ENCODE assay signal across 17 cellular contexts in genomic region chr3:2983987-2984724, GRCh38.
A peak's percentile ranks its signal among the peaks of the same experiment; 100 is the strongest.
DNase-seq lines count a peak whose midpoint lies in the region; ATAC-seq and TF ChIP-seq lines count a peak whose summit lies in the region.
"Had no signal": no experiment of that assay in that cellular context is flagged by ENCODE, and none has a peak within 500 bp of the region (broad histone marks: within the 10 kb centered on the region; RNA-seq: fewer than 3 reads in every experiment).

No MANE protein-coding gene starts in this region.

- peaks cover 4% of the 10 kb centered on the region for H3K9me3 Mint-ChIP-seq in nephron
- H3K9me3 Mint-ChIP-seq: CD4-positive, alpha-beta T cell; CD8-positive, alpha-beta T cell had no signal

- H3K27ac ChIP-seq in right cardiac atrium (ENCODE audit: low read length): no peak overlapping the region
- no peak overlapping the region for H3K27ac ChIP-seq in heart left ventricle
- H3K27ac ChIP-seq: 22Rv1; A549; BLaER1 treated with 17β-estradiol and CSF1 and Interleukin-3, amounts not matched to agents 10 nM and 100 nM; C4-2B had no signal

- WGBS in right cardiac atrium: 57% methylated on average over 7 of the region's 7 CpGs
- 55 to 67% (median 63%) methylated on average over 7 of the region's 7 CpGs for WGBS in heart left ventricle, 4 donors

- no peak for TF ChIP-seq POLR2A in heart left ventricle (IDR thresholded peaks at IDR 0.05)

- ATAC-seq in right cardiac atrium (peak; percentile 84 to 85), heart left ventricle (no peak), HG02840 (IDR thresholded peaks at IDR 0.05; ENCODE audit: low FRiP score, unreplicated experiment) (no peak)
- ATAC-seq: A549; CD8-positive, alpha-beta T cell had no signal

- H3K4me1 ChIP-seq in right cardiac atrium (ENCODE audit: control insufficient read depth, insufficient read depth, low read length) (no peaks in the 10 kb centered on the region), heart left ventricle (no peaks in the 10 kb centered on the region)
- H3K4me1 ChIP-seq: A549, Caco-2 had no signal

- H3K36me3 Mint-ChIP-seq in nephron (ENCODE audit: low read depth): peaks cover 9% of the 10 kb centered on the region
- H3K36me3 Mint-ChIP-seq: CD8-positive, alpha-beta T cell had no signal

- H3K27ac Mint-ChIP-seq in nephron: peak overlapping the region in 2 of 3 experiments; percentile 60 to 72
- H3K27ac Mint-ChIP-seq: B cell; CD4-positive, alpha-beta T cell; CD8-positive, alpha-beta T cell had no signal

- intact Hi-C loops in right cardiac atrium (cut with DNase I): no loop called here
- intact Hi-C loops in heart left ventricle (cut with DNase I): no loop called here

- H3K4me3 Mint-ChIP-seq in nephron: no peak overlapping the region
- H3K4me3 Mint-ChIP-seq: B cell; CD4-positive, alpha-beta T cell; CD8-positive, alpha-beta T cell had no signal

- TF ChIP-seq CTCF in heart left ventricle (IDR thresholded peaks at IDR 0.05) (no peak), nephron (IDR thresholded peaks at IDR 0.05; ENCODE audit: unreplicated experiment in 3 of 3) (no peak)

- DNase-seq in right cardiac atrium (peak in 1 of 3 donors; percentile 32), heart left ventricle (no peak), NCI-H1048 (lab: John Stamatoyannopoulos, UW) (no peak)
- DNase-seq: AML-193; Caco-2; Calu3; CD4-positive, alpha-beta T cell; CD8-positive, alpha-beta T cell; DMS79 treated with DMSO at 0.1 percent for 48 hours; GF-D8 had no signal

- H3K27me3 Mint-ChIP-seq in nephron (ENCODE audit: low read depth): no peaks in the 10 kb centered on the region

- no peaks in the 10 kb centered on the region for H3K27me3 ChIP-seq in right cardiac atrium (ENCODE audit: control insufficient read depth, insufficient read depth)
- H3K27me3 ChIP-seq in heart left ventricle: no peaks in the 10 kb centered on the region
- H3K27me3 ChIP-seq: BLaER1 treated with 17β-estradiol and CSF1 and Interleukin-3, amounts not matched to agents 10 nM and 100 nM had no signal

- H3K9me3 ChIP-seq in right cardiac atrium (ENCODE audit: control insufficient read depth, low read length) (no peaks in the 10 kb centered on the region), heart left ventricle (no peaks in the 10 kb centered on the region)
- H3K9me3 ChIP-seq: A549; BLaER1 treated with 17β-estradiol and CSF1 and Interleukin-3, amounts not matched to agents 10 nM and 100 nM; Caco-2 had no signal

- peaks cover 28% of the 10 kb centered on the region for H3K4me1 Mint-ChIP-seq in nephron
- H3K4me1 Mint-ChIP-seq: B cell had no signal

- H3K4me3 ChIP-seq in right cardiac atrium (ENCODE audit: low read length) (no peak overlapping the region), heart left ventricle (no peak overlapping the region)
- H3K4me3 ChIP-seq: A549; BLaER1 treated with 17β-estradiol and CSF1 and Interleukin-3, amounts not matched to agents 10 nM and 100 nM had no signal

- H3K36me3 ChIP-seq in heart left ventricle: no peaks in the 10 kb centered on the region
- H3K36me3 ChIP-seq: BLaER1 treated with 17β-estradiol and CSF1 and Interleukin-3, amounts not matched to agents 10 nM and 100 nM had no signal

Comparison
In these comparisons a context has a peak if more than half of its experiments do, and no peak if none do; other contexts are left out.
1. ATAC-seq: peak in right cardiac atrium (2 of 2); none in heart left ventricle (0 of 4) and HG02840 (single experiment).